Comparison of ENCODE assay signal across 14 cellular contexts in the genomic region with DNA sequence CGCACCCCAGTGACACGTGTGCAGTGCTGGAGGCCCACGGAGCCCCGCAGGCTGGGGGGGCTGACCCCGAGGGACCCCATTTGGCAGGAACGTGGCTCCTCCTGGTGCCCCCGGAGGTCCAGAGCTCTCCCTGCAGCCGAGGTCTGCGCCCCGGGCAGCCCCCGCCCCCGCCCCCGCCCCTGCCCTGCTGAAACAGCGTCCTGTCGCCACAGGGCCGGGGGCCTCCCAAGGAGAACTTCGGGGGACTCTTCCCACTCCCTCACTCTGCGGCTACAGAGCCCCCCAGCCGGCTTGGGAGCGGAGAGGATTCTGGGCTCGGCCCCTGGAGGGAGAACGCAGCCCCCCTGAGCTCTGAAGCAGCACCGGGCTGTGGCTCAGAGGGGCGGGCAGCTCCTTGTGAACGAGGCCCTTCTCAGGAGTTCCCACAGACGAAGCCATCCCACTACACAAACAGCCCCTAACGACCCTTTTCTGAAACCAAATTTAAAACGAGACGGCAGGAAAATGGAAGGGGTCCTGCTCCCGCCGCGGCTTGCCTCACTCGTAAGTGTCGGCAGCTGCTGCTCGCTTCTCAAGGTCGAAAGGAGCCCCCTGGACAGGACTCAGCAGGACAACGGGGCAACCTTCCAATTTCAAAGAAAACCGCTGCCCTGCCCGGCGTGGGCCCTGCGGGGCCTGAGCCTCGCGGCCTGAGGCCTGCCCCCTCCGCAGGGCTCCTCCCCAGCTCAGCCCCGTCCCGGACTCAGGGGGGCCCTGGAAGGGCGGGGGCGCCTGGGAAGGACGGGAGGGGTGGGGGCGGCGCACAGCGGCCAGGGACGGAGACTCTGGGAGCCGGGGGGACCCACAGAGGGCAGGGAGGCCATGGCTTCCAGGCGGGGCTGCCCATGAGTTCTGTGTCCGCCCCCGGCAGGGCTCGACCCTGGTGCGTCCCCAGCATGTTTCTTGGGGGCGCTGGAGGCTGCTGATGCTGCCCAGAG.
DNase-seq lines count a peak whose midpoint lies in the region; ATAC-seq lines count a peak whose summit lies in the region.
"Had no signal": no experiment of that assay in that cellular context is flagged by ENCODE, and none has a peak within 500 bp of the region (broad histone marks: within the 10 kb centered on the region; RNA-seq: fewer than 3 reads in every experiment).

No MANE protein-coding gene starts in this region.

- ATAC-seq in Right ventricle myocardium superior (ENCODE audit: poor library complexity) (no peak), T-helper 17 cell (no peak), HG03342 (IDR thresholded peaks at IDR 0.05; ENCODE audit: unreplicated experiment) (no peak)
- ATAC-seq in stimulated activated memory B cell treated with anti-CD40 and anti-IgM and Interleukin-4, amounts not matched to agents 10 μg/mL and 1 μg/mL and 100 μg/mL, for 72 hours: peak; percentile 54

- H3K4me1 Mint-ChIP-seq in T-helper 17 cell: no peaks in the 10 kb centered on the region
- H3K4me1 Mint-ChIP-seq in stimulated activated memory B cell treated with anti-CD40 and anti-IgM and Interleukin-4, amounts not matched to agents 10 μg/mL and 1 μg/mL and 100 μg/mL, for 72 hours: no peaks in the 10 kb centered on the region

- H3K9me3 ChIP-seq in T-helper 17 cell (ENCODE audit: control insufficient read depth, low read length, poor library complexity, severe bottlenecking): no peaks in the 10 kb centered on the region
- H3K9me3 ChIP-seq: BE2C had no signal

- peak overlapping the region; percentile 36 for H3K4me3 Mint-ChIP-seq in T-helper 17 cell
- no peak overlapping the region for H3K4me3 Mint-ChIP-seq in stimulated activated memory B cell treated with anti-CD40 and anti-IgM and Interleukin-4, amounts not matched to agents 10 μg/mL and 1 μg/mL and 100 μg/mL, for 72 hours

- H3K27ac Mint-ChIP-seq in T-helper 17 cell: no peak overlapping the region
- no peak overlapping the region for H3K27ac Mint-ChIP-seq in stimulated activated memory B cell treated with anti-CD40 and anti-IgM and Interleukin-4, amounts not matched to agents 10 μg/mL and 1 μg/mL and 100 μg/mL, for 72 hours

- H3K36me3 Mint-ChIP-seq in T-helper 17 cell (ENCODE audit: low read depth): peaks cover 6% of the 10 kb centered on the region
- peaks cover 4% of the 10 kb centered on the region for H3K36me3 Mint-ChIP-seq in stimulated activated memory B cell treated with anti-CD40 and anti-IgM and Interleukin-4, amounts not matched to agents 10 μg/mL and 1 μg/mL and 100 μg/mL, for 72 hours

- peaks cover 22% of the 10 kb centered on the region for H3K27me3 Mint-ChIP-seq in T-helper 17 cell
- H3K27me3 Mint-ChIP-seq in stimulated activated memory B cell treated with anti-CD40 and anti-IgM and Interleukin-4, amounts not matched to agents 10 μg/mL and 1 μg/mL and 100 μg/mL, for 72 hours: peaks cover 36% of the 10 kb centered on the region

- H3K9me3 Mint-ChIP-seq in stimulated activated memory B cell treated with anti-CD40 and anti-IgM and Interleukin-4, amounts not matched to agents 10 μg/mL and 1 μg/mL and 100 μg/mL, for 72 hours: peaks cover 14% of the 10 kb centered on the region

- DNase-seq in cardiac septum (ENCODE audit: low spot score) (peak; percentile 66), Right ventricle myocardium superior (no peak), T-helper 17 cell (no peak), mucosa of gallbladder (ENCODE audit: low spot score) (peak; percentile 9), foreskin melanocyte (no peak), NCI-H1105 treated with DMSO at 0.1 percent for 48 hours (lab: John Stamatoyannopoulos, UW) (no peak)
- DNase-seq: activated naive CD4-positive, alpha-beta T cell treated with anti-CD3 and anti-CD28 coated beads, Interleukin-2, amount 50 U/mL, for 16 hours; BE2C; Kasumi-1; NK-92 treated with Interleukin-12 subunit alpha and Interleukin-12 subunit beta, amount 100 ng/mL, for 24 hours; SHP77 treated with DMSO at 0.1 percent for 48 hours; stimulated activated CD4-positive, alpha-beta T cell treated with anti-CD3 and anti-CD28 coated beads, Interleukin-2, amount 100 ng/mL, for 24 hours had no signal

- intact Hi-C loops in cardiac septum (cut with DNase I): no loop called here
- intact Hi-C loops in Right ventricle myocardium superior (cut with DNase I): no loop called here

Comparison
In these comparisons a context has a peak if more than half of its experiments do, and no peak if none do; other contexts are left out.
1. DNase-seq: peak in cardiac septum (single experiment) and mucosa of gallbladder (single experiment); none in Right ventricle myocardium superior (single experiment), T-helper 17 cell (0 of 3), foreskin melanocyte (single experiment) and NCI-H1105 treated with DMSO at 0.1 percent for 48 hours (single experiment).